In genomic region chr6:158232445-158233213, GRCh38 we compare ENCODE assay signal across 8 cellular contexts.
DNase-seq lines count a peak whose midpoint lies in the region; ATAC-seq and TF ChIP-seq lines count a peak whose summit lies in the region.

No MANE protein-coding gene starts in this region.

- H3K9me3 ChIP-seq in mesodermal cell (ENCODE audit: control insufficient read depth, low read length) = no peaks in the 10 kb centered on the region

- H3K4me3 ChIP-seq in mesodermal cell (ENCODE audit: extremely low read depth, insufficient read depth, low read length, poor library complexity, severe bottlenecking) = peak overlapping the region; percentile 56

- H3K27ac ChIP-seq in mesodermal cell (ENCODE audit: low read depth, low read length, severe bottlenecking) = peak overlapping the region; percentile 45

- no peaks in the 10 kb centered on the region for H3K4me1 ChIP-seq in mesodermal cell (ENCODE audit: control insufficient read depth, insufficient read depth, low read length, poor library complexity, severe bottlenecking)

- peaks cover 11% of the 10 kb centered on the region for H3K27me3 Mint-ChIP-seq in endothelial cell (ENCODE audit: unreplicated experiment)

- no peak for TF ChIP-seq CTCF in endothelial cell (IDR thresholded peaks at IDR 0.05; ENCODE audit: unreplicated experiment)

- DNase-seq in A172 (ENCODE audit: low spot score) = peak; percentile 52
- DNase-seq in NCI-H82 treated with DMSO at 0.1 percent for 48 hours (lab: John Stamatoyannopoulos, UW; ENCODE audit: unreplicated experiment) = peak; percentile 31
- peak; percentile 71 for DNase-seq in activated CD8-positive, alpha-beta memory T cell treated with anti-CD3 and anti-CD28 coated beads, Interleukin-2, amount 50 U/mL, for 48 hours
- DNase-seq in endothelial cell (ENCODE audit: low spot score) = peak; percentile 45
- DNase-seq in stimulated activated CD8-positive, alpha-beta memory T cell treated with anti-CD3 and anti-CD28 coated beads, Interleukin-4, amount 100 ng/mL, for 4 hours (ENCODE audit: low read depth in 2 of 2, low spot score in 1 of 2) = peak; percentile 7 to 14

- ATAC-seq in GM19025 (IDR thresholded peaks at IDR 0.05; ENCODE audit: low read depth, unreplicated experiment) (peak; percentile 23), HG03280 (IDR thresholded peaks at IDR 0.05; ENCODE audit: unreplicated experiment) (peak; percentile 35)

- H3K36me3 Mint-ChIP-seq in endothelial cell (ENCODE audit: low read depth, unreplicated experiment) = peaks cover 13% of the 10 kb centered on the region

- no peaks in the 10 kb centered on the region for H3K9me3 Mint-ChIP-seq in endothelial cell (ENCODE audit: unreplicated experiment)

- peak overlapping the region; percentile 77 for H3K27ac Mint-ChIP-seq in endothelial cell (ENCODE audit: unreplicated experiment)

- peaks cover 18% of the 10 kb centered on the region for H3K4me1 Mint-ChIP-seq in endothelial cell (ENCODE audit: unreplicated experiment)

- WGBS in mesodermal cell (ENCODE audit: insufficient coverage in 2 of 2), 2 experiments = 0 to 1% methylated on average over 31 to 43 of the region's 59 CpGs

- H3K4me3 Mint-ChIP-seq in endothelial cell (ENCODE audit: unreplicated experiment) = peak overlapping the region; percentile 98

- H3K36me3 ChIP-seq in mesodermal cell (ENCODE audit: control insufficient read depth, insufficient read depth, low read length) = peaks cover 9% of the 10 kb centered on the region

Comparison
In these comparisons a context has a peak if more than half of its experiments do, and no peak if none do; other contexts are left out.
1. Peak in every context shown above with its lines: DNase-seq, ATAC-seq, H3K4me3 ChIP-seq and H3K27ac ChIP-seq.
2. DNase-seq: peak in every context shown above with its lines; median percentile 71 in activated CD8-positive, alpha-beta memory T cell treated with anti-CD3 and anti-CD28 coated beads, Interleukin-2, amount 50 U/mL, for 48 hours; 52 in A172; 45 in endothelial cell; 31 in NCI-H82 treated with DMSO at 0.1 percent for 48 hours; 10 in stimulated activated CD8-positive, alpha-beta memory T cell treated with anti-CD3 and anti-CD28 coated beads, Interleukin-4, amount 100 ng/mL, for 4 hours.